In genomic region chr16:11558308-11558823, GRCh38 we compare ENCODE assay signal across 8 cellular contexts. TPM values are rescaled to one million over a fixed set of nuclear protein-coding genes. Genes with fewer than 3 reads are reported as not detected.
DNase-seq lines count a peak whose midpoint lies in the region; ATAC-seq and TF ChIP-seq lines count a peak whose summit lies in the region.
"Not testable (repeated sequence)": the region's sequence is repeated elsewhere in the genome, so short reads cannot be mapped to it uniquely, and the experiment has no call there.

No MANE protein-coding gene starts in this region.

- not testable (repeated sequence) for TF ChIP-seq CTCF in Calu3 (IDR thresholded peaks at IDR 0.05; ENCODE audit: unreplicated experiment); nephron progenitor cell (IDR thresholded peaks at IDR 0.05); type B pancreatic cell (conservative IDR thresholded peaks at IDR 0.05)

- H3K36me3 Mint-ChIP-seq in Calu3 (ENCODE audit: insufficient read depth, unreplicated experiment) (peaks cover 73% of the 10 kb centered on the region), immature natural killer cell (peaks cover 24 to 46% (median 41%) of the 10 kb centered on the region in 3 donors), nephron progenitor cell (ENCODE audit: low read depth) (peaks cover 39% of the 10 kb centered on the region), type B pancreatic cell (peaks cover 19% of the 10 kb centered on the region)
- H3K36me3 Mint-ChIP-seq in activated CD4-positive, alpha-beta T cell treated with anti-CD3 and anti-CD28 coated beads, Interleukin-2, amount 10 ng/mL, durations not matched to agents 7 days and 5 days (ENCODE audit: low read depth), result peaks cover 59% of the 10 kb centered on the region
- peaks cover 23 to 34% of the 10 kb centered on the region in 2 donors for H3K36me3 Mint-ChIP-seq in activated naive CD4-positive, alpha-beta T cell treated with anti-CD3 and anti-CD28 coated beads, Interleukin-2, amount 50 U/mL, for 72 hours
- peaks cover 94% of the 10 kb centered on the region for H3K36me3 Mint-ChIP-seq in stimulated activated effector memory CD8-positive, alpha-beta T cell treated with anti-CD3 and anti-CD28 coated beads, Interleukin-12 subunit alpha, Interleukin-12 subunit beta, amount 100 ng/mL, for 72 hours

- BruUV-seq in Calu3 (replicated peaks; lab: Mats Ljungman, UMichigan), result not testable (repeated sequence)

- H3K4me1 Mint-ChIP-seq in Calu3 (ENCODE audit: low read depth, unreplicated experiment) (peaks cover 14% of the 10 kb centered on the region), immature natural killer cell (peaks cover 85 to 93% of the 10 kb centered on the region in 2 donors), nephron progenitor cell (peaks cover 31% of the 10 kb centered on the region), type B pancreatic cell (ENCODE audit: unreplicated experiment) (peaks cover 20% of the 10 kb centered on the region)
- H3K4me1 Mint-ChIP-seq in activated CD4-positive, alpha-beta T cell treated with anti-CD3 and anti-CD28 coated beads, Interleukin-2, amount 10 ng/mL, durations not matched to agents 7 days and 5 days, result peaks cover 72% of the 10 kb centered on the region
- H3K4me1 Mint-ChIP-seq in stimulated activated effector memory CD8-positive, alpha-beta T cell treated with anti-CD3 and anti-CD28 coated beads, Interleukin-12 subunit alpha, Interleukin-12 subunit beta, amount 100 ng/mL, for 72 hours, result peaks cover 66% of the 10 kb centered on the region

- not testable (repeated sequence) for H3K4me3 Mint-ChIP-seq in Calu3 (ENCODE audit: low read depth, unreplicated experiment); activated CD4-positive, alpha-beta T cell treated with anti-CD3 and anti-CD28 coated beads, Interleukin-2, amount 10 ng/mL, durations not matched to agents 7 days and 5 days; type B pancreatic cell
- H3K4me3 Mint-ChIP-seq in immature natural killer cell, result peak overlapping the region; percentile 70 to 89 (median 83)
- H3K4me3 Mint-ChIP-seq in nephron progenitor cell, result peak overlapping the region; percentile 58
- peak overlapping the region; percentile 49 for H3K4me3 Mint-ChIP-seq in stimulated activated effector memory CD8-positive, alpha-beta T cell treated with anti-CD3 and anti-CD28 coated beads, Interleukin-12 subunit alpha, Interleukin-12 subunit beta, amount 100 ng/mL, for 72 hours

- not testable (repeated sequence) for ATAC-seq in activated naive CD4-positive, alpha-beta T cell treated with anti-CD3 and anti-CD28 coated beads, Interleukin-2, amount 50 U/mL, for 72 hours; stimulated activated effector memory CD8-positive, alpha-beta T cell treated with anti-CD3 and anti-CD28 coated beads, Interleukin-12 subunit alpha, Interleukin-12 subunit beta, amount 100 ng/mL, for 72 hours

- peak overlapping the region; percentile 99 for H3K27ac ChIP-seq in cingulate gyrus (ENCODE audit: low read depth, low read length)

- CTCF ChIA-PET in Calu3 (lab: Charles Lee); activated CD4-positive, alpha-beta T cell treated with anti-CD3 and anti-CD28 coated beads, Interleukin-2, amount 10 ng/mL, durations not matched to agents 7 days and 5 days (lab: Charles Lee): not testable (repeated sequence)

- intact Hi-C loops in Calu3 (cut with micrococcal nuclease; ENCODE audit: unreplicated experiment), result not testable (repeated sequence)

- POLR2A ChIA-PET in activated CD4-positive, alpha-beta T cell treated with anti-CD3 and anti-CD28 coated beads, Interleukin-2, amount 10 ng/mL, durations not matched to agents 7 days and 5 days (lab: Charles Lee), result not testable (repeated sequence)

- not testable (repeated sequence) for H3K9me3 Mint-ChIP-seq in Calu3 (ENCODE audit: low read depth, unreplicated experiment); immature natural killer cell; stimulated activated effector memory CD8-positive, alpha-beta T cell treated with anti-CD3 and anti-CD28 coated beads, Interleukin-12 subunit alpha, Interleukin-12 subunit beta, amount 100 ng/mL, for 72 hours; type B pancreatic cell
- peaks cover 12% of the 10 kb centered on the region for H3K9me3 Mint-ChIP-seq in activated CD4-positive, alpha-beta T cell treated with anti-CD3 and anti-CD28 coated beads, Interleukin-2, amount 10 ng/mL, durations not matched to agents 7 days and 5 days
- peaks cover 0 to 14% of the 10 kb centered on the region in 2 donors for H3K9me3 Mint-ChIP-seq in activated naive CD4-positive, alpha-beta T cell treated with anti-CD3 and anti-CD28 coated beads, Interleukin-2, amount 50 U/mL, for 72 hours
- H3K9me3 Mint-ChIP-seq in nephron progenitor cell, result peaks cover 26% of the 10 kb centered on the region

- H3K27ac Mint-ChIP-seq in Calu3 (ENCODE audit: unreplicated experiment), result peak overlapping the region; percentile 8
- peak overlapping the region; percentile 86 for H3K27ac Mint-ChIP-seq in activated CD4-positive, alpha-beta T cell treated with anti-CD3 and anti-CD28 coated beads, Interleukin-2, amount 10 ng/mL, durations not matched to agents 7 days and 5 days
- H3K27ac Mint-ChIP-seq in activated naive CD4-positive, alpha-beta T cell treated with anti-CD3 and anti-CD28 coated beads, Interleukin-2, amount 50 U/mL, for 72 hours, result peak overlapping the region; percentile 35 to 67
- peak overlapping the region; percentile 97 to 100 (median 100) for H3K27ac Mint-ChIP-seq in immature natural killer cell
- H3K27ac Mint-ChIP-seq in nephron progenitor cell, result peak overlapping the region; percentile 72
- H3K27ac Mint-ChIP-seq in stimulated activated effector memory CD8-positive, alpha-beta T cell treated with anti-CD3 and anti-CD28 coated beads, Interleukin-12 subunit alpha, Interleukin-12 subunit beta, amount 100 ng/mL, for 72 hours, result peak overlapping the region; percentile 81
- peak overlapping the region; percentile 83 for H3K27ac Mint-ChIP-seq in type B pancreatic cell

- not testable (repeated sequence) for H3K27me3 Mint-ChIP-seq in Calu3 (ENCODE audit: unreplicated experiment); activated CD4-positive, alpha-beta T cell treated with anti-CD3 and anti-CD28 coated beads, Interleukin-2, amount 10 ng/mL, durations not matched to agents 7 days and 5 days; nephron progenitor cell (ENCODE audit: low read depth, poor library complexity); type B pancreatic cell
- peaks cover 48 to 67% (median 59%) of the 10 kb centered on the region in 3 donors for H3K27me3 Mint-ChIP-seq in immature natural killer cell (ENCODE audit: low read depth in 3 of 3)

- DNase-seq in Calu3; activated CD4-positive, alpha-beta T cell treated with anti-CD3 and anti-CD28 coated beads, Interleukin-2, amount 10 ng/mL, durations not matched to agents 7 days and 5 days; activated naive CD4-positive, alpha-beta T cell treated with anti-CD3 and anti-CD28 coated beads, Interleukin-2, amount 50 U/mL, for 72 hours (ENCODE audit: low spot score in 2 of 2); nephron progenitor cell; stimulated activated effector memory CD8-positive, alpha-beta T cell treated with anti-CD3 and anti-CD28 coated beads, Interleukin-12 subunit alpha, Interleukin-12 subunit beta, amount 100 ng/mL, for 72 hours (ENCODE audit: low spot score in 2 of 2); type B pancreatic cell (ENCODE audit: extremely low spot score, unreplicated experiment): not testable (repeated sequence)
- peak in 1 of 3 donors; percentile 39 for DNase-seq in immature natural killer cell

RNA-seq across cellular contexts. Expression of gene LITAF, which starts 28.4 kb away (rescaled TPM):
- 328 and 443 TPM in 2 replicates for total RNA-seq in Calu3 (2022)
- 100 to 1,000 TPM; 133 to 141 TPM for total RNA-seq in activated CD4-positive, alpha-beta T cell treated with anti-CD3 and anti-CD28 coated beads, Interleukin-2, amount 10 ng/mL, durations not matched to agents 7 days and 5 days
- total RNA-seq in activated naive CD4-positive, alpha-beta T cell treated with anti-CD3 and anti-CD28 coated beads, Interleukin-2, amount 50 U/mL, for 72 hours, result 100 to 1,000 TPM in 1 of 2 donors, 10 to 100 TPM in 1; 91.0 to 112 TPM
- polyA plus RNA-seq in immature natural killer cell, result 1,000 to 10,000 TPM; 1,031 to 1,827 (median 1,086) TPM
- 49.8 and 66.6 TPM in 2 replicates for total RNA-seq in type B pancreatic cell (ENCODE audit: low replicate concordance)

Comparison
In these comparisons a context has a peak if more than half of its experiments do, and no peak if none do; other contexts are left out.
1. H3K27ac Mint-ChIP-seq: peak in every context shown above with its lines; median percentile 100 in immature natural killer cell; 86 in activated CD4-positive, alpha-beta T cell treated with anti-CD3 and anti-CD28 coated beads, Interleukin-2, amount 10 ng/mL, durations not matched to agents 7 days and 5 days; 83 in type B pancreatic cell; 81 in stimulated activated effector memory CD8-positive, alpha-beta T cell treated with anti-CD3 and anti-CD28 coated beads, Interleukin-12 subunit alpha, Interleukin-12 subunit beta, amount 100 ng/mL, for 72 hours; 72 in nephron progenitor cell; 51 in activated naive CD4-positive, alpha-beta T cell treated with anti-CD3 and anti-CD28 coated beads, Interleukin-2, amount 50 U/mL, for 72 hours; 8 in Calu3.